9 cellular contexts compared by ENCODE assay signal in the genomic region with DNA sequence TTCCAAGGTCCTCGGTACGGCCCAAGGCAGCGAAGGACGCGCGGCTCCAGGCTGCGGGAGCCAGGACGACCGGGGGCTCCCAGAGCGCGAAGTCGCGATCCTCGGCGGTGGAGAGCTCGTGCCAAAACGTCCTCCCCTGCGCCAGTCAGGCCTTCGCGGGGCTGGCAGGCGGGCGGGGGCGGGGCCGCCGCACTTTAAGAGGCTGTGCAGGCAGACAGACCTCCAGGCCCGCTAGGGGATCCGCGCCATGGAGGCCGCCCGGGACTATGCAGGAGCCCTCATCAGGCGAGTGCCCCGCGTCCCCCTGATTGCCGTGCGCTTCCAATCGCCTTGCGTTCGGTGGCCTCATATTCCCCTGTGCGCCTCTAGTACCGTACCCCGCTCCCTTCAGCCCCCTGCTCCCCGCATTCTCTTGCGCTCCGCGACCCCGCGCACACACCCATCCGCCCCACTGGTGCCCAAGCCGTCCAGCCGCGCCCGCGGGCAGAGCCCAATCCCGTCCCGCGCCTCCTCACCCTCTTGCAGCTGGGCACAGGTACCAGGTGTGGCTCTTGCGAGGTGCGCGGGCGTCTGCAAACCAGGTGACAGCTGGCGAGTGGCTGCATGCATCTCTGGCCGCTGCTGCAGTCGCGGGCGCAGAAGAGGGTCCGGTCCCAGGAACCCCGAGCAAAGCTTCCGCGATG. TPM values are rescaled to one million over a fixed set of nuclear protein-coding genes. Genes with fewer than 3 reads are reported as not detected.
DNase-seq lines count a peak whose midpoint lies in the region; ATAC-seq and TF ChIP-seq lines count a peak whose summit lies in the region.
"Had no signal": no experiment of that assay in that cellular context is flagged by ENCODE, and none has a peak within 500 bp of the region (broad histone marks: within the 10 kb centered on the region; RNA-seq: fewer than 3 reads in every experiment).

A gene with protein sequence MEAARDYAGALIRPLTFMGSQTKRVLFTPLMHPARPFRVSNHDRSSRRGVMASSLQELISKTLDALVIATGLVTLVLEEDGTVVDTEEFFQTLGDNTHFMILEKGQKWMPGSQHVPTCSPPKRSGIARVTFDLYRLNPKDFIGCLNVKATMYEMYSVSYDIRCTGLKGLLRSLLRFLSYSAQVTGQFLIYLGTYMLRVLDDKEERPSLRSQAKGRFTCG (plus strand): TSS at position 225 of the 683 bp plus-strand sequence. CDS start 23 bp downstream, at position 248.

- peak; percentile 6 for DNase-seq in stimulated activated CD4-positive, alpha-beta T cell treated with anti-CD3 and anti-CD28 coated beads, Interleukin-15, amount 100 ng/mL, for 24 hours
- DNase-seq in stimulated activated CD4-positive, alpha-beta T cell treated with anti-CD3 and anti-CD28 coated beads, Interleukin-2, amount 100 ng/mL, for 24 hours = no peak
- DNase-seq in esophagus muscularis mucosa (ENCODE audit: extremely low spot score) (no peak), MV-4-11 (lab: John Stamatoyannopoulos, UW) (no peak)
- DNase-seq: DMS79 had no signal

- no peaks in the 10 kb centered on the region for H3K9me3 ChIP-seq in esophagus muscularis mucosa
- H3K9me3 ChIP-seq in muscle layer of colon (ENCODE audit: low read length) = no peaks in the 10 kb centered on the region

- intact Hi-C loops in esophagus muscularis mucosa (cut with DNase I) = no loop called here

- ATAC-seq in HG02981 (IDR thresholded peaks at IDR 0.05; ENCODE audit: unreplicated experiment) = no peak
- ATAC-seq in GM21367 (IDR thresholded peaks at IDR 0.05; ENCODE audit: unreplicated experiment) = no peak
- no peak for ATAC-seq in GM19351 (IDR thresholded peaks at IDR 0.05; ENCODE audit: unreplicated experiment)

- 8% methylated on average over 20 of the region's 69 CpGs for WGBS in esophagus muscularis mucosa

- H3K27ac ChIP-seq in esophagus muscularis mucosa (replicated peaks in 1 of 4) = no peak within 1 kb of the TSS
- H3K27ac ChIP-seq in muscle layer of colon (ENCODE audit: low read depth, low read length) = no peak within 1 kb of the TSS

- no peak within 1 kb of the TSS for H3K9ac ChIP-seq in muscle layer of colon (ENCODE audit: low read length)

- peaks cover 17 to 23% (median 18%) of the 10 kb centered on the region in 4 donors for H3K4me1 ChIP-seq in esophagus muscularis mucosa
- peaks cover 6% of the 10 kb centered on the region for H3K4me1 ChIP-seq in muscle layer of colon (ENCODE audit: insufficient read depth, low read length)

- no peak for TF ChIP-seq EP300 in esophagus muscularis mucosa (IDR thresholded peaks at IDR 0.05)

- TF ChIP-seq CTCF in esophagus muscularis mucosa (IDR thresholded peaks at IDR 0.05) = no peak

- H3K27me3 ChIP-seq in esophagus muscularis mucosa = peaks cover 0 to 46% (median 24%) of the 10 kb centered on the region in 4 donors
- peaks cover 4 to 27% of the 10 kb centered on the region in 2 donors for H3K27me3 ChIP-seq in muscle layer of colon (ENCODE audit: control insufficient read depth in 1 of 2, insufficient read depth in 2 of 2, low read length in 2 of 2)

- H3K4me3 ChIP-seq in esophagus muscularis mucosa (peak within 1 kb of the TSS; percentile 46 to 57 (median 48)), muscle layer of colon (ENCODE audit: low read depth in 1 of 2, low read length in 2 of 2) (peak within 1 kb of the TSS; percentile 53 to 58)

- no peaks in the 10 kb centered on the region for H3K36me3 ChIP-seq in esophagus muscularis mucosa
- H3K36me3 ChIP-seq in muscle layer of colon (ENCODE audit: insufficient read depth, low read length) = no peaks in the 10 kb centered on the region

- TF ChIP-seq POLR2A in esophagus muscularis mucosa (IDR thresholded peaks at IDR 0.05; ENCODE audit: low read depth) = no peak

RNA-seq across cellular contexts. Expression of the gene that starts here (rescaled TPM):
- not detected for total RNA-seq in esophagus muscularis mucosa
